13 cellular contexts compared by ENCODE assay signal in genomic region chr7:74511360-74511759, GRCh38. TPM values are rescaled to one million over a fixed set of nuclear protein-coding genes. Genes with fewer than 3 reads are reported as not detected.
DNase-seq lines count a peak whose midpoint lies in the region; ATAC-seq and TF ChIP-seq lines count a peak whose summit lies in the region.
"Had no signal": no experiment of that assay in that cellular context is flagged by ENCODE, and none has a peak within 500 bp of the region (broad histone marks: within the 10 kb centered on the region; RNA-seq: fewer than 3 reads in every experiment).

No MANE protein-coding gene starts in this region.

- intact Hi-C loops in Right ventricle myocardium superior (cut with DNase I): no loop called here
- intact Hi-C loops in heart left ventricle (cut with DNase I): loop anchor here in 2 of 10 donors (5.0 to 10.0 kb wide), 2 partner anchors 34 to 63 kb away; no protein-coding TSS in a partner anchor
- intact Hi-C loops in dorsolateral prefrontal cortex (cut with DNase I): loop anchor here in 1 of 2 donors (5.0 kb wide), 1 partner anchor 34 kb away; no protein-coding TSS in a partner anchor

- 80 to 88% (median 86%) methylated on average over 11 of the region's 11 CpGs for WGBS in heart left ventricle, 4 donors
- WGBS in tibial nerve, 2 donors: 41 to 42% methylated on average over 11 of the region's 11 CpGs

- H3K36me3 ChIP-seq in heart left ventricle: peaks cover 0 to 9% (median 3%) of the 10 kb centered on the region in 9 donors
- peaks cover 0 to 52% (median 0%) of the 10 kb centered on the region in 3 donors for H3K36me3 ChIP-seq in tibial nerve

- H3K27me3 ChIP-seq in heart left ventricle (no peaks in the 10 kb centered on the region), dorsolateral prefrontal cortex (no peaks in the 10 kb centered on the region), tibial nerve (no peaks in the 10 kb centered on the region)

- H3K4me1 Mint-ChIP-seq in nephron: peaks cover 25% of the 10 kb centered on the region
- H3K4me1 Mint-ChIP-seq: GM23338 had no signal

- peaks cover 29% of the 10 kb centered on the region for H3K36me3 Mint-ChIP-seq in nephron (ENCODE audit: low read depth)

- H3K4me1 ChIP-seq in heart left ventricle (peaks cover 0 to 27% (median 4%) of the 10 kb centered on the region in 12 donors), tibial nerve (peaks cover 0 to 12% (median 6%) of the 10 kb centered on the region in 4 donors)

- no peak for TF ChIP-seq EP300 in tibial nerve (IDR thresholded peaks at IDR 0.05)

- TF ChIP-seq CTCF in heart left ventricle (IDR thresholded peaks at IDR 0.05): no peak
- TF ChIP-seq CTCF in dorsolateral prefrontal cortex (IDR thresholded peaks at IDR 0.05 in 54 of 56, conservative IDR thresholded peaks at IDR 0.05 in 2 of 56; ENCODE audit: low read depth in 1 of 56, partially characterized antibody in 56 of 56): no peak
- no peak for TF ChIP-seq CTCF in nephron (IDR thresholded peaks at IDR 0.05; ENCODE audit: unreplicated experiment in 3 of 3)
- no peak for TF ChIP-seq CTCF in tibial nerve (IDR thresholded peaks at IDR 0.05)

- H3K9me3 ChIP-seq in heart left ventricle (no peaks in the 10 kb centered on the region), tibial nerve (no peaks in the 10 kb centered on the region)

- no peaks in the 10 kb centered on the region for H3K9me3 Mint-ChIP-seq in nephron
- H3K9me3 Mint-ChIP-seq: GM23338 had no signal

- H3K4me3 ChIP-seq in heart left ventricle (no peak overlapping the region), dorsolateral prefrontal cortex (peak overlapping the region in 5 of 59 donors; percentile 5 to 35 (median 15)), tibial nerve (no peak overlapping the region)
- H3K4me3 ChIP-seq: GM12878, GM23338, PC-9 had no signal

- ATAC-seq in Right ventricle myocardium superior (ENCODE audit: poor library complexity) (no peak), heart left ventricle (no peak), GM18873 (IDR thresholded peaks at IDR 0.05; ENCODE audit: low FRiP score, unreplicated experiment) (no peak), GM21619 (IDR thresholded peaks at IDR 0.05; ENCODE audit: unreplicated experiment) (no peak)
- ATAC-seq: GM12878, GM23338 had no signal

- H3K27me3 Mint-ChIP-seq in nephron (ENCODE audit: low read depth): no peaks in the 10 kb centered on the region

- TF ChIP-seq POLR2A in heart left ventricle (IDR thresholded peaks at IDR 0.05): no peak
- no peak for TF ChIP-seq POLR2A in tibial nerve (IDR thresholded peaks at IDR 0.05)

- no peak overlapping the region for H3K4me3 Mint-ChIP-seq in nephron
- H3K4me3 Mint-ChIP-seq: GM23338 had no signal

- H3K27ac ChIP-seq in heart left ventricle (no peak overlapping the region), dorsolateral prefrontal cortex (peak overlapping the region in 52 of 59 donors; percentile 7 to 89 (median 66)), tibial nerve (peak overlapping the region; percentile 48 to 88 (median 66))
- H3K27ac ChIP-seq: PC-9 had no signal

- DNase-seq in Right ventricle myocardium superior (peak; percentile 17), heart left ventricle (no peak), dorsolateral prefrontal cortex (no peak), tibial nerve (ENCODE audit: low spot score in 2 of 2) (peak in 1 of 2 donors; percentile 17), EL (no peak)
- DNase-seq: NCI-H187, NCI-H748 treated with DMSO at 0.1 percent for 48 hours, PC-9 had no signal

- H3K27ac Mint-ChIP-seq in nephron: peak overlapping the region; percentile 65 to 89 (median 72)
- H3K27ac Mint-ChIP-seq: GM23338 had no signal

RNA-seq across cellular contexts. Expression of gene GTF2IRD1, which starts 57.7 kb away (rescaled TPM):
- total RNA-seq in Right ventricle myocardium superior (21.7 TPM), heart left ventricle (10 to 100 TPM in 8 of 9 donors, 1 to 10 TPM in 1; 10.0 to 40.4 (median 15.2) TPM), dorsolateral prefrontal cortex (10 to 100 TPM; 13.2 to 37.2 (median 22.2) TPM), tibial nerve (10 to 100 TPM; 14.6 to 35.7 (median 17.1) TPM)
- polyA plus RNA-seq in heart left ventricle: 10 to 100 TPM; 16.4 to 27.0 TPM

Comparison
In these comparisons a context has a peak if more than half of its experiments do, and no peak if none do; other contexts are left out.
1. H3K27ac ChIP-seq: peak in dorsolateral prefrontal cortex (52 of 59) and tibial nerve (4 of 4); none in heart left ventricle (0 of 12).